In genomic region chr3:69791111-69791510, GRCh38 we compare ENCODE assay signal across 11 cellular contexts. TPM values are rescaled to one million over a fixed set of nuclear protein-coding genes. Genes with fewer than 3 reads are reported as not detected.
DNase-seq lines count a peak whose midpoint lies in the region; ATAC-seq, FAIRE-seq and TF ChIP-seq lines count a peak whose summit lies in the region.
"Had no signal": no experiment of that assay in that cellular context is flagged by ENCODE, and none has a peak within 500 bp of the region (broad histone marks: within the 10 kb centered on the region; RNA-seq: fewer than 3 reads in every experiment).

No MANE protein-coding gene starts in this region.

- H3K4me3 ChIP-seq in dorsolateral prefrontal cortex, result peak overlapping the region in 3 of 59 donors; percentile 18 to 30 (median 25)
- H3K4me3 ChIP-seq in mesenchymal stem cell (ENCODE audit: insufficient read depth in 1 of 2, low read depth in 1 of 2, low read length in 2 of 2), result peak overlapping the region in 1 of 2 experiments; percentile 60

- peaks cover 0 to 3% of the 10 kb centered on the region in 2 experiments for H3K36me3 ChIP-seq in mesenchymal stem cell (ENCODE audit: control insufficient read depth in 1 of 2, insufficient read depth in 2 of 2, low read depth in 1 of 2, low read length in 2 of 2)

- no peak overlapping the region for H3K23ac ChIP-seq in mesenchymal stem cell (ENCODE audit: low read length in 2 of 2)

- FAIRE-seq in GM19239 (lab: Jason Lieb, UNC), result no peak

- no peak overlapping the region for H2BK120ac ChIP-seq in mesenchymal stem cell (ENCODE audit: low read depth, low read length)

- H2BK12ac ChIP-seq in mesenchymal stem cell (ENCODE audit: low read length in 2 of 2), result no peak overlapping the region

- H3K9me3 ChIP-seq in mesenchymal stem cell (ENCODE audit: control insufficient read depth, low read length), result no peaks in the 10 kb centered on the region

- H3K27me3 ChIP-seq in dorsolateral prefrontal cortex, result no peaks in the 10 kb centered on the region
- no peaks in the 10 kb centered on the region for H3K27me3 ChIP-seq in mesenchymal stem cell (ENCODE audit: control insufficient read depth in 1 of 2, insufficient read depth in 1 of 2, low read length in 2 of 2)

- H3K9ac ChIP-seq in mesenchymal stem cell (ENCODE audit: low read length), result peak overlapping the region; percentile 76

- H2BK15ac ChIP-seq in mesenchymal stem cell (ENCODE audit: low read depth, poor library complexity, severe bottlenecking), result no peak overlapping the region

- intact Hi-C loops in dorsolateral prefrontal cortex (cut with DNase I), result loop anchor here (2.0 to 5.0 kb wide), 4 partner anchors 54 to 156 kb away; partner anchors contain the start of gene MITF (in 1 of the 2)

- no peak for TF ChIP-seq CTCF in dorsolateral prefrontal cortex (IDR thresholded peaks at IDR 0.05 in 54 of 56, conservative IDR thresholded peaks at IDR 0.05 in 2 of 56; ENCODE audit: low read depth in 1 of 56, partially characterized antibody in 56 of 56)

- H3K14ac ChIP-seq in mesenchymal stem cell (ENCODE audit: low read length in 2 of 2), result no peak overlapping the region

- no peak overlapping the region for H3K18ac ChIP-seq in mesenchymal stem cell (ENCODE audit: low read depth in 1 of 2, low read length in 2 of 2)

- no peak overlapping the region for H2AFZ ChIP-seq in mesenchymal stem cell (ENCODE audit: low read depth, low read length)

- no peak overlapping the region for H2BK5ac ChIP-seq in mesenchymal stem cell (ENCODE audit: low read depth, low read length, poor library complexity, severe bottlenecking)

- peak; percentile 42 for DNase-seq in DMS 273 (lab: John Stamatoyannopoulos, UW; ENCODE audit: unreplicated experiment)
- DNase-seq in DMS 273 treated with DMSO at 0.1 percent for 48 hours (lab: John Stamatoyannopoulos, UW), result no peak
- DNase-seq in dorsolateral prefrontal cortex, result peak in 1 of 10 donors; percentile 30
- peak; percentile 96 for DNase-seq in mesenchymal stem cell
- DNase-seq in ureter (ENCODE audit: low spot score), result peak; percentile 59
- no peak for DNase-seq in GM19239 (ENCODE audit: insufficient read length, low spot score)
- DNase-seq in NCI-H1048 (lab: John Stamatoyannopoulos, UW), result no peak
- DNase-seq: hippocampal formation, NCI-H1092 had no signal

- WGBS in mesenchymal stem cell, result 19% methylated on average over 5 of the region's 6 CpGs

- H3K4ac ChIP-seq in mesenchymal stem cell (ENCODE audit: low read depth in 1 of 2, low read length in 2 of 2), result no peak overlapping the region

- H4K91ac ChIP-seq in mesenchymal stem cell (ENCODE audit: low read length), result no peak overlapping the region

- H4K8ac ChIP-seq in mesenchymal stem cell (ENCODE audit: low read length), result no peak overlapping the region

- H3K4me2 ChIP-seq in mesenchymal stem cell (ENCODE audit: low read length, poor library complexity, severe bottlenecking), result peak overlapping the region; percentile 3

- peaks cover 6% of the 10 kb centered on the region for H3K4me1 ChIP-seq in mesenchymal stem cell (ENCODE audit: control insufficient read depth, insufficient read depth, low read depth, low read length)

- H3K79me1 ChIP-seq in mesenchymal stem cell (replicated peaks; ENCODE audit: low read length, poor library complexity, severe bottlenecking), result peaks cover 9% of the 10 kb centered on the region

- no peak for ATAC-seq in GM21576 (IDR thresholded peaks at IDR 0.05; ENCODE audit: unreplicated experiment)

- no peak overlapping the region for H2AK5ac ChIP-seq in mesenchymal stem cell (ENCODE audit: low read length, severe bottlenecking)

- H3K27ac ChIP-seq in dorsolateral prefrontal cortex (peak overlapping the region in 43 of 59 donors; percentile 8 to 86 (median 64)), mesenchymal stem cell (ENCODE audit: low read length, poor library complexity, severe bottlenecking) (peak overlapping the region; percentile 44)
- H3K27ac ChIP-seq: 22Rv1 had no signal

RNA-seq across cellular contexts. Expression of gene MITF, which starts 51.8 kb away (rescaled TPM):
- total RNA-seq in dorsolateral prefrontal cortex, result 10 to 100 TPM in 82 of 120 experiments, 1 to 10 TPM in 38; 4.7 to 23.9 (median 11.8) TPM
- polyA plus RNA-seq in mesenchymal stem cell (2013, experiment 1 of 2), result 20.7 TPM
- 20.9 TPM for polyA plus RNA-seq in mesenchymal stem cell (2013, experiment 2 of 2)
- total RNA-seq in ureter, result 28.0 TPM

Comparison
In these comparisons a context has a peak if more than half of its experiments do, and no peak if none do; other contexts are left out.
1. DNase-seq: peak in DMS 273 (single experiment), mesenchymal stem cell (single experiment) and ureter (single experiment); none in DMS 273 treated with DMSO at 0.1 percent for 48 hours (single experiment), GM19239 (single experiment) and NCI-H1048 (single experiment).